In genomic region chr11:6542727-6543126, GRCh38 we compare ENCODE assay signal across 25 cellular contexts.
"Had no signal": no experiment of that assay in that cellular context is flagged by ENCODE, and none has a peak within 500 bp of the region (broad histone marks: within the 10 kb centered on the region; RNA-seq: fewer than 3 reads in every experiment).

No MANE protein-coding gene starts in this region.

- H3K27me3 Mint-ChIP-seq: activated B cell treated with CpG ODN at 0.5 μM for 24 hours, progenitor cell of endocrine pancreas had no signal

- ATAC-seq: mucosa of descending colon, sciatic nerve, upper lobe of right lung had no signal

- H3K4me1 Mint-ChIP-seq: activated B cell treated with CpG ODN at 0.5 μM for 24 hours had no signal

- H3K4me3 ChIP-seq: esophagus squamous epithelium, left ventricle myocardium inferior, lung, mucosa of descending colon, ovary, skin epidermis, stomach, tibial artery, upper lobe of right lung had no signal

- H3K4me3 Mint-ChIP-seq: activated B cell treated with CpG ODN at 0.5 μM for 24 hours; activated T-helper 1 cell treated with anti-CD3 and anti-CD28 coated beads, Interleukin-12 subunit alpha, Interleukin-12 subunit beta, Interleukin-2, Interleukin-4 antibody, amounts not matched to agents 30 ng/mL and 10 ng/mL and 1 ng/mL, durations not matched to agents 14 hours and 24 hours and 36 hours had no signal

- H3K27me3 ChIP-seq: esophagus squamous epithelium, ovary, stomach, tibial artery, upper lobe of right lung had no signal

- H3K4me1 ChIP-seq: esophagus squamous epithelium, stomach, tibial artery, upper lobe of right lung had no signal

- H3K27ac ChIP-seq: epithelial cell of prostate, esophagus squamous epithelium, left ventricle myocardium inferior, ovary, skin epidermis, stomach, tibial artery, upper lobe of right lung had no signal

- H3K27ac Mint-ChIP-seq: activated B cell treated with CpG ODN at 0.5 μM for 24 hours, progenitor cell of endocrine pancreas had no signal

- H3K36me3 ChIP-seq: ovary, upper lobe of right lung had no signal

- H3K9me3 ChIP-seq: esophagus squamous epithelium, left ventricle myocardium inferior, mucosa of descending colon, ovary, stomach, tibial artery, upper lobe of right lung had no signal

- DNase-seq: activated B cell treated with CpG ODN at 0.5 μM for 24 hours; activated CD4-positive, alpha-beta T cell treated with anti-CD3 and anti-CD28 coated beads, Interleukin-2, amount 50 U/mL, for 1 hour; activated CD8-positive, alpha-beta memory T cell treated with anti-CD3 and anti-CD28 coated beads, Interleukin-2, amount 50 U/mL, for 4 hours; activated gamma-delta T cell treated with Interleukin-2 at 50 U/mL for 16 hours; activated naive CD4-positive, alpha-beta T cell treated with anti-CD3 and anti-CD28 coated beads, Interleukin-2, amount 50 U/mL, for 16 hours; activated T-cell treated with anti-CD3 and anti-CD28 coated beads, Interleukin-2, amount 50 U/mL, for 1 hour; anterior cingulate cortex; dermis blood vessel endothelial cell; effector CD4-positive, alpha-beta T cell; esophagus squamous epithelium; foreskin melanocyte; left ventricle myocardium inferior; mucosa of descending colon; ovary; stimulated activated CD4-positive, alpha-beta T cell treated with anti-CD3 and anti-CD28 coated beads, Interleukin-12 subunit alpha, Interleukin-12 subunit beta, amount 100 ng/mL, for 4 hours; stimulated activated CD4-positive, alpha-beta T cell treated with anti-CD3 and anti-CD28 coated beads, Interleukin-4, amount 100 ng/mL, for 1 hour; stomach; tibial artery; upper lobe of right lung had no signal

- H3K9me3 Mint-ChIP-seq: activated B cell treated with CpG ODN at 0.5 μM for 24 hours; activated T-helper 1 cell treated with anti-CD3 and anti-CD28 coated beads, Interleukin-12 subunit alpha, Interleukin-12 subunit beta, Interleukin-2, Interleukin-4 antibody, amounts not matched to agents 30 ng/mL and 10 ng/mL and 1 ng/mL, durations not matched to agents 14 hours and 24 hours and 36 hours had no signal
